24 cellular contexts compared by ENCODE assay signal in the genomic region with DNA sequence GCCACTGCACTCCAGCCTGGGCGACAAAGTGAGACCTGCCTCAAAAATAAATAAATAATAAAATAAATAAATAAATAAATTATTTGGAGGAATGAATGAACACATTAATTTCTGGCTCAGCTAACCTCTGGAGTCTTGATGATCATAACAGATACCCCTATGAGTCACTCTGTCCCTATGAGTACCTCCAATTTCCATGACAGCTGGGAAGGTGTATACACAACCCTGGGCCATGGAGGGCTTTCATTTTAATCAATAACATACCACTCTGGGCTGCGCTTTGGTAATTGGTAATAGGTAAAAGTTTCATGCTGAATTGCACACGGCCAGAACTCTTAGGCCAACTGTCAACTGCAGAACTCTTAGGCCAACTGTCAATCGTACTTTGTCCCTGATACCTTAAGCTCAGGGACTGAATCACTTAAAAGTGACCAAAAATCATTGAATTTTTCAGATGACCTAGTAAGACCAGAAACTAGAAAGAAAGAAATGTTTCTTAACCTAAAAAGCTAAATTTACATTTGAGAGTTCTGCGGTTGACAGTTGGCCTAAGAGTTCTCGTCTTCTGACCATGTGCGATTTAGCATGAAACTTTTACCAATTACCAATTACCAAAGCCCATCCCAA.
DNase-seq lines count a peak whose midpoint lies in the region; ATAC-seq, FAIRE-seq and TF ChIP-seq lines count a peak whose summit lies in the region.
"Had no signal": no experiment of that assay in that cellular context is flagged by ENCODE, and none has a peak within 500 bp of the region (broad histone marks: within the 10 kb centered on the region; RNA-seq: fewer than 3 reads in every experiment).

No MANE protein-coding gene starts in this region.

- no peak overlapping the region for H3K27ac ChIP-seq in astrocyte (ENCODE audit: low read depth, low read length)
- H3K27ac ChIP-seq: 22Rv1; BLaER1 treated with 17β-estradiol and CSF1 and Interleukin-3, amounts not matched to agents 10 nM and 100 nM had no signal

- H3K27ac Mint-ChIP-seq in activated naive CD8-positive, alpha-beta T cell treated with anti-CD3 and anti-CD28 coated beads, Interleukin-2, amount 50 U/mL, for 24 hours, result no peak overlapping the region
- H3K27ac Mint-ChIP-seq in activated naive CD8-positive, alpha-beta T cell treated with anti-CD3 and anti-CD28 coated beads for 36 hours, result no peak overlapping the region
- no peak overlapping the region for H3K27ac Mint-ChIP-seq in astrocyte (ENCODE audit: unreplicated experiment)
- H3K27ac Mint-ChIP-seq: CD14-positive monocyte; CD4-positive, alpha-beta T cell; CD8-positive, alpha-beta memory T cell had no signal

- no peak overlapping the region for H3K9ac ChIP-seq in astrocyte (ENCODE audit: low read length)
- H3K9ac ChIP-seq: BLaER1 treated with 17β-estradiol and CSF1 and Interleukin-3, amounts not matched to agents 10 nM and 100 nM had no signal

- H3K27me3 ChIP-seq in astrocyte (ENCODE audit: insufficient read depth, low read length), result no peaks in the 10 kb centered on the region
- H3K27me3 ChIP-seq: BE2C had no signal

- no peak for TF ChIP-seq CTCF in astrocyte (IDR thresholded peaks at IDR 0.05; ENCODE audit: insufficient read depth, low read depth, low read length)

- peaks cover 35% of the 10 kb centered on the region for H3K4me1 Mint-ChIP-seq in activated naive CD8-positive, alpha-beta T cell treated with anti-CD3 and anti-CD28 coated beads, Interleukin-2, amount 50 U/mL, for 24 hours
- H3K4me1 Mint-ChIP-seq in activated naive CD8-positive, alpha-beta T cell treated with anti-CD3 and anti-CD28 coated beads for 36 hours, result peaks cover 35% of the 10 kb centered on the region
- H3K4me1 Mint-ChIP-seq in astrocyte (ENCODE audit: low read depth, unreplicated experiment), result no peaks in the 10 kb centered on the region

- no peaks in the 10 kb centered on the region for H3K9me3 Mint-ChIP-seq in activated naive CD8-positive, alpha-beta T cell treated with anti-CD3 and anti-CD28 coated beads, Interleukin-2, amount 50 U/mL, for 24 hours
- H3K9me3 Mint-ChIP-seq in activated naive CD8-positive, alpha-beta T cell treated with anti-CD3 and anti-CD28 coated beads for 36 hours, result no peaks in the 10 kb centered on the region
- H3K9me3 Mint-ChIP-seq in astrocyte (ENCODE audit: unreplicated experiment), result no peaks in the 10 kb centered on the region
- H3K9me3 Mint-ChIP-seq: CD4-positive, alpha-beta T cell; CD8-positive, alpha-beta memory T cell had no signal

- H3K9me3 ChIP-seq in astrocyte (ENCODE audit: insufficient read depth, low read depth, low read length), result no peaks in the 10 kb centered on the region
- H3K9me3 ChIP-seq: BE2C; BLaER1 treated with 17β-estradiol and CSF1 and Interleukin-3, amounts not matched to agents 10 nM and 100 nM; HAP-1 had no signal

- H3K4me3 Mint-ChIP-seq in activated naive CD8-positive, alpha-beta T cell treated with anti-CD3 and anti-CD28 coated beads, Interleukin-2, amount 50 U/mL, for 24 hours, result no peak overlapping the region
- no peak overlapping the region for H3K4me3 Mint-ChIP-seq in activated naive CD8-positive, alpha-beta T cell treated with anti-CD3 and anti-CD28 coated beads for 36 hours
- H3K4me3 Mint-ChIP-seq in astrocyte (ENCODE audit: unreplicated experiment), result no peak overlapping the region
- H3K4me3 Mint-ChIP-seq: CD14-positive monocyte; CD4-positive, alpha-beta T cell; CD8-positive, alpha-beta memory T cell had no signal

- H3K4me1 ChIP-seq in astrocyte (ENCODE audit: insufficient read depth, low read length), result peaks cover under 1% of the 10 kb centered on the region
- H3K4me1 ChIP-seq: BE2C had no signal

- no peaks in the 10 kb centered on the region for H4K20me1 ChIP-seq in astrocyte (ENCODE audit: insufficient read depth, low read length)

- FAIRE-seq in astrocyte (lab: Jason Lieb, UNC), result peak; percentile 17
- FAIRE-seq: A204.1, D721Med, GM12878, H54 had no signal

- no peaks in the 10 kb centered on the region for H3K79me2 ChIP-seq in astrocyte (ENCODE audit: insufficient read depth, low read length)

- no peaks in the 10 kb centered on the region for H3K27me3 Mint-ChIP-seq in activated naive CD8-positive, alpha-beta T cell treated with anti-CD3 and anti-CD28 coated beads, Interleukin-2, amount 50 U/mL, for 24 hours
- H3K27me3 Mint-ChIP-seq in activated naive CD8-positive, alpha-beta T cell treated with anti-CD3 and anti-CD28 coated beads for 36 hours, result no peaks in the 10 kb centered on the region
- no peaks in the 10 kb centered on the region for H3K27me3 Mint-ChIP-seq in astrocyte (ENCODE audit: low read depth, unreplicated experiment)
- H3K27me3 Mint-ChIP-seq: CD4-positive, alpha-beta T cell; CD8-positive, alpha-beta memory T cell had no signal

- H3K4me3 ChIP-seq in astrocyte (ENCODE audit: insufficient read depth, low read depth, low read length), result no peak overlapping the region
- H3K4me3 ChIP-seq: BLaER1 treated with 17β-estradiol and CSF1 and Interleukin-3, amounts not matched to agents 10 nM and 100 nM; GM12878; HAP-1 had no signal

- DNase-seq in activated naive CD8-positive, alpha-beta T cell treated with anti-CD3 and anti-CD28 coated beads, Interleukin-2, amount 50 U/mL, for 24 hours, result no peak
- no peak for DNase-seq in activated naive CD8-positive, alpha-beta T cell treated with anti-CD3 and anti-CD28 coated beads for 36 hours
- DNase-seq in astrocyte (ENCODE audit: low read depth), result no peak
- DNase-seq in SHP77 (lab: John Stamatoyannopoulos, UW), result no peak
- DNase-seq in NCI-H446 (lab: John Stamatoyannopoulos, UW), result no peak
- DNase-seq: ACHN; AML-193; BE2C; CD4-positive, alpha-beta T cell; CD8-positive, alpha-beta memory T cell; DMS 273 treated with DMSO at 0.1 percent for 48 hours; DMS79; EL; GDM1; GOT3 had no signal

- ATAC-seq in activated naive CD8-positive, alpha-beta T cell treated with anti-CD3 and anti-CD28 coated beads, Interleukin-2, amount 50 U/mL, for 24 hours, result peak; percentile 71
- ATAC-seq in HG02798 (IDR thresholded peaks at IDR 0.05; ENCODE audit: poor library complexity, unreplicated experiment), result peak; percentile 79
- ATAC-seq: GM12878 had no signal

- no peaks in the 10 kb centered on the region for H3K36me3 ChIP-seq in astrocyte (ENCODE audit: insufficient read depth, low read length)
- H3K36me3 ChIP-seq: BE2C had no signal

- no peak overlapping the region for H3K4me2 ChIP-seq in astrocyte (ENCODE audit: low read length)
- H3K4me2 ChIP-seq: BLaER1 treated with 17β-estradiol and CSF1 and Interleukin-3, amounts not matched to agents 10 nM and 100 nM had no signal

- peaks cover 29% of the 10 kb centered on the region for H3K36me3 Mint-ChIP-seq in activated naive CD8-positive, alpha-beta T cell treated with anti-CD3 and anti-CD28 coated beads, Interleukin-2, amount 50 U/mL, for 24 hours (ENCODE audit: low read depth)
- peaks cover 26% of the 10 kb centered on the region for H3K36me3 Mint-ChIP-seq in activated naive CD8-positive, alpha-beta T cell treated with anti-CD3 and anti-CD28 coated beads for 36 hours
- H3K36me3 Mint-ChIP-seq in astrocyte (ENCODE audit: low read depth, unreplicated experiment), result no peaks in the 10 kb centered on the region

- no peak overlapping the region for H2AFZ ChIP-seq in astrocyte (ENCODE audit: low read depth, low read length)
